ENCODE assay signal across 31 cellular contexts in the genomic region with DNA sequence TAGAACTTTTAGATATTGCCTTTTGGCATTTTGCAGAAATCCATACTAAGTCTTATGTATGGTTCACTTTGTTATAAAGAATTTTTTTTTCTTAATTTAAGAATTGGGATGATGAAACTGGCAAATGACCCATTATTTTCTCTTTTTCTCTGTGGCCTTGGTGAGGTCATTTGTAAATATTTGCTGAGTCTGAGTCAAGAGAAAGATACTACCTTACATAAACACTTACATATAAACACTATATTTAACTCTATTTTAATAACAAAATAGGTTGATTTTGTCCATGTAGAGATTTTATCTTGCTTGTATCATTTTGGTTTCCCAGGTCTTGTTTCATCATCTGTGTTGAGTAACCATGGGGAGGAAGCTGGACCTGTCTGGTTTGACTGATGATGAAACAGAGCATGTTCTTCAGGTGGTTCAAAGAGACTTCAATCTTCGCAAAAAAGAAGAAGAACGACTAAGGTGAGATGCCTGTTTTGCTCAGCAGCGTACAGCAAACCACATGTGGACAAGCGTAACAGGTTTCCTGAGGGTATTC.
"Had no signal": no experiment of that assay in that cellular context is flagged by ENCODE, and none has a peak within 500 bp of the region (broad histone marks: within the 10 kb centered on the region; RNA-seq: fewer than 3 reads in every experiment).

No MANE protein-coding gene starts in this region.

- H2AFZ ChIP-seq: hepatocyte, neural progenitor cell had no signal

- FAIRE-seq: keratinocyte had no signal

- H3K27me3 ChIP-seq: cardiac muscle cell, colonic mucosa, gastrocnemius medialis, hepatocyte, neural progenitor cell, spleen, suprapubic skin, tibial artery, upper lobe of right lung had no signal

- H3K4me3 ChIP-seq: cardiac muscle cell, colonic mucosa, gastrocnemius medialis, hepatocyte, neural progenitor cell, spleen, suprapubic skin, tibial artery, upper lobe of right lung had no signal

- H3K4me2 ChIP-seq: hepatocyte, neural progenitor cell had no signal

- H3K27ac ChIP-seq: cardiac muscle cell, colonic mucosa, gastrocnemius medialis, hepatocyte, neural progenitor cell, spleen, suprapubic skin, tibial artery, upper lobe of right lung, WERI-Rb-1 had no signal

- H3K79me2 ChIP-seq: hepatocyte had no signal

- ATAC-seq: gastrocnemius medialis, left cardiac atrium, natural killer cell, right cardiac atrium, T-helper 17 cell, upper lobe of right lung had no signal

- H3K4me1 ChIP-seq: colonic mucosa, gastrocnemius medialis, neural progenitor cell, spleen, suprapubic skin, upper lobe of right lung had no signal

- H3K36me3 ChIP-seq: cardiac muscle cell, colonic mucosa, gastrocnemius medialis, neural progenitor cell, spleen, suprapubic skin, tibial artery, upper lobe of right lung, WERI-Rb-1 had no signal

- DNase-seq: activated CD4-positive, alpha-beta memory T cell treated with anti-CD3 and anti-CD28 coated beads for 36 hours; activated CD4-positive, alpha-beta T cell treated with anti-CD3 and anti-CD28 coated beads, Interleukin-2, amount 10 ng/mL, durations not matched to agents 24 days and 14 days; activated CD4-positive, CD25-positive, alpha-beta regulatory T cell treated with anti-CD3 and anti-CD28 coated beads, Interleukin-2, amount 50 U/mL, for 72 hours; activated CD8-positive, alpha-beta memory T cell treated with anti-CD3 and anti-CD28 coated beads, Interleukin-2, amount 50 U/mL, for 4 hours; activated effector memory CD4-positive, alpha-beta T cell treated with anti-CD3 and anti-CD28 coated beads, Interleukin-2, amount 50 U/mL, for 16 hours; activated naive CD4-positive, alpha-beta T cell treated with anti-CD3 and anti-CD28 coated beads, Interleukin-2, amount 10 ng/mL, durations not matched to agents 7 days and 5 days; activated naive CD8-positive, alpha-beta T cell treated with anti-CD3 and anti-CD28 coated beads, Interleukin-2, amount 10 ng/mL, durations not matched to agents 7 days and 5 days; activated T-cell treated with anti-CD3 and anti-CD28 coated beads, Interleukin-2, amount 50 U/mL, for 1 hour; amniotic stem cell; cerebellar nuclear complex; colonic mucosa; effector memory CD4-positive, alpha-beta T cell; erythroblast; gastrocnemius medialis; left cardiac atrium; mesenchymal stem cell; natural killer cell; occipital lobe; right cardiac atrium; spleen; stimulated activated naive CD4-positive, alpha-beta T cell; T-helper 17 cell; T1000; tibial artery; upper lobe of right lung; WERI-Rb-1 had no signal

- H3K9me3 ChIP-seq: colonic mucosa, gastrocnemius medialis, spleen, suprapubic skin, tibial artery, upper lobe of right lung had no signal

- H3K9ac ChIP-seq: neural progenitor cell had no signal
